Comparison of ENCODE assay signal across 9 cellular contexts in the genomic region with DNA sequence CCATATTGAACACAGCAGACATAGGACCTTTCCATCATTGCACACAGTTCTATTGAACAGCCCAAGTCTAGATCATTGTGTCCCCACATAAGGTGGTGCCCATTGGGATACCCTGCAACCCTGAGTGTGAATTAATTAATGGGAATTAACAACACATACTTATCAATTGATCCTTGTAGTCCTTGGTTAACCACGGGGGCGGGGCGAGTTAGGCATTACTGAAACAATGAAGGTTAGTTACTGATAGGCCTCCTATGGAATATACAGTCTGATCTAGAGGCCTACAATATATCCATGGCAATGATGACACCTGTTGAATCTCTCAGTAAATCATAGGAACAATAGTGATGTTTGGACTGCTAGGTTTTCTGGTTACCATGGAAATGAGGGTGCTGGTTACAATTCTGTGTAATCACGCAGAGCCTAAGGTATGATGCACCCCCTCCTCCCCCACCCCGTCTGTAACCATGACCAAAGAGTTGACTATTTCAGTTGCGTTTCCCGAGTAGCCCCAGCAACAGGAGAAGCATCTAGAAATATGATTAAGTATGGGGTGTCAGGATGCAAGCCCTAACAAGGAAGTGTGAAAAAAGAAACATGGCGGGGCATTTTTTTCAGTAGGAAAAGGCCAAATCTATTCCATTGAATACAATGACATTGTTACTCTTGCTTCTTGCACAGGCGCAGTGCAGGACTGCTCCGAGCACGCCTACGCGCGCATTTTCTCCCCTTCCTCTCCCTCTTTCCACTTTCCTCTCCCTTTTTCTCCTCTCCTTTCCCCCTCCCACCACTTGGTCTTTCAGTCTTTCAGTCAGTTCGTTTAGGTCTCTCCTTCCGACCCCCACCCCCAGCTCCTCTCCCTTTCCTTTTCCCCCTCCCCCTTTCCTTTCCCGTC. TPM values are rescaled to one million over a fixed set of nuclear protein-coding genes. Genes with fewer than 3 reads are reported as not detected.
DNase-seq lines count a peak whose midpoint lies in the region; ATAC-seq and TF ChIP-seq lines count a peak whose summit lies in the region.
"Had no signal": no experiment of that assay in that cellular context is flagged by ENCODE, and none has a peak within 500 bp of the region (broad histone marks: within the 10 kb centered on the region; RNA-seq: fewer than 3 reads in every experiment).

No MANE protein-coding gene starts in this region.

- ATAC-seq in GM21723 (IDR thresholded peaks at IDR 0.05; ENCODE audit: unreplicated experiment): peak; percentile 33

- intact Hi-C loops in ovary (cut with DNase I): no loop called here

- TF ChIP-seq CTCF in GM10248 (IDR thresholded peaks at IDR 0.05; ENCODE audit: control extremely low read depth, extremely low read depth, low read depth, missing control alignments): no peak
- TF ChIP-seq CTCF in LNCaP clone FGC (IDR thresholded peaks at IDR 0.05; ENCODE audit: control insufficient read depth, extremely low read depth, insufficient read depth): no peak
- TF ChIP-seq CTCF in ovary (IDR thresholded peaks at IDR 0.05): no peak

- peak; percentile 29 for DNase-seq in GM10248 (ENCODE audit: extremely low spot score)
- DNase-seq in LNCaP clone FGC (ENCODE audit: low read depth): no peak
- peak; percentile 19 for DNase-seq in activated CD8-positive, alpha-beta memory T cell treated with anti-CD3 and anti-CD28 coated beads, Interleukin-2, amount 50 U/mL, for 1 hour (ENCODE audit: extremely low read depth)
- DNase-seq in fibroblast of gingiva (ENCODE audit: low read depth): peak; percentile 21
- DNase-seq in ovary: no peak
- no peak for DNase-seq in KBM-7
- DNase-seq in amniotic stem cell (lab: John Stamatoyannopoulos, UW): no peak

- no peaks in the 10 kb centered on the region for H3K36me3 ChIP-seq in ovary

- TF ChIP-seq POLR2A in ovary (IDR thresholded peaks at IDR 0.05): no peak

- in situ Hi-C loops in KBM-7 (cut with MboI; ENCODE audit: low pct_unique_long_range_greater_than_20kb, low sequenced_read_pairs): no loop called here

- H3K27ac ChIP-seq in ovary: peak overlapping the region in 1 of 2 donors; percentile 73

- peak overlapping the region; percentile 85 for H3K4me3 ChIP-seq in LNCaP clone FGC (ENCODE audit: low read depth, low read length)
- H3K4me3 ChIP-seq in ovary: peak overlapping the region; percentile 29

- H3K4me1 ChIP-seq in ovary (ENCODE audit: insufficient read depth): no peaks in the 10 kb centered on the region

- POLR2A ChIA-PET in GM10248 (lab: Yijun Ruan, JAX): interaction anchor here (0.6 to 1.6 kb wide), 5 partner anchors 13 to 242 kb away, joined by 4 to 12 read pairs (median 5); a partner anchor contains a TSS

- H3K9me3 ChIP-seq in ovary: no peaks in the 10 kb centered on the region

- H3K27me3 ChIP-seq in ovary: no peaks in the 10 kb centered on the region

- CTCF ChIA-PET in GM10248 (lab: Yijun Ruan, JAX): interaction anchor here (1.0 to 1.3 kb wide), 2 partner anchors 29 to 55 kb away, joined by 3 to 5 read pairs; a partner anchor contains a TSS

- TF ChIP-seq EP300 in ovary (IDR thresholded peaks at IDR 0.05): no peak

- 42 to 44% (median 43%) methylated on average over 17 of the region's 17 CpGs for WGBS in ovary, 3 donors

RNA-seq across cellular contexts. Expression of a gene that starts 0.7 kb away (rescaled TPM):
- total RNA-seq in ovary: 100 to 1,000 TPM; 209 to 391 (median 361) TPM
- 100 to 1,000 TPM; 216 to 516 TPM for polyA plus RNA-seq in ovary

RNA-seq across cellular contexts. Expression of a gene that starts 18.8 kb away (rescaled TPM):
- total RNA-seq in ovary: 1 to 10 TPM in 6 of 7 donors, under 1 TPM in 1; 0.95 to 9.1 (median 3.2) TPM
- 1 to 10 TPM; 1.6 to 5.4 TPM for polyA plus RNA-seq in ovary

RNA-seq across cellular contexts. Expression of a gene that starts 28.8 kb away (rescaled TPM):
- total RNA-seq in ovary: 10 to 100 TPM; 17.2 to 75.8 (median 66.5) TPM
- 10 to 100 TPM; 17.8 to 46.2 TPM for polyA plus RNA-seq in ovary

RNA-seq across cellular contexts. Expression of a gene that starts 59.7 kb away (rescaled TPM):
- total RNA-seq in ovary: 10 to 100 TPM in 1 of 7 donors, 1 to 10 TPM in 3, under 1 TPM in 1, not detected in 2; 0.36 to 17.9 (median 2.5) TPM
- under 1 TPM; 0.12 to 0.30 TPM for polyA plus RNA-seq in ovary
- total RNA-seq: glomerular endothelial cell had no signal

Comparison
In these comparisons a context has a peak if more than half of its experiments do, and no peak if none do; other contexts are left out.
1. DNase-seq: peak in GM10248 (single experiment), activated CD8-positive, alpha-beta memory T cell treated with anti-CD3 and anti-CD28 coated beads, Interleukin-2, amount 50 U/mL, for 1 hour (single experiment) and fibroblast of gingiva (single experiment); none in LNCaP clone FGC (single experiment), ovary (0 of 5), KBM-7 (single experiment) and amniotic stem cell (single experiment).